In genomic region chr6:53171605-53172467, GRCh38 we compare ENCODE assay signal across 9 cellular contexts. TPM values are rescaled to one million over a fixed set of nuclear protein-coding genes. Genes with fewer than 3 reads are reported as not detected.
DNase-seq lines count a peak whose midpoint lies in the region; ATAC-seq, FAIRE-seq and TF ChIP-seq lines count a peak whose summit lies in the region.
"Had no signal": no experiment of that assay in that cellular context is flagged by ENCODE, and none has a peak within 500 bp of the region (broad histone marks: within the 10 kb centered on the region; RNA-seq: fewer than 3 reads in every experiment).

No MANE protein-coding gene starts in this region.

- peak; percentile 100 for TF ChIP-seq CTCF in C4-2B (conservative IDR thresholded peaks at IDR 0.05)
- peak in 2 of 3 donors; percentile 98 to 100 for TF ChIP-seq CTCF in lower leg skin (IDR thresholded peaks at IDR 0.05)

- peak; percentile 90 for ATAC-seq in HG03432 (IDR thresholded peaks at IDR 0.05; ENCODE audit: unreplicated experiment)

- H3K27ac ChIP-seq in C4-2B, result peak overlapping the region; percentile 57

- peak; percentile 91 for FAIRE-seq in GM19239 (lab: Jason Lieb, UNC)
- FAIRE-seq: TTC549 had no signal

- H3K4me3 ChIP-seq in lower leg skin (ENCODE audit: low read depth, poor library complexity, severe bottlenecking), result no peak overlapping the region

- intact Hi-C loops in lower leg skin (cut with DNase I; ENCODE audit: low total_unique reads), result loop anchor here (5.0 kb wide), 1 partner anchor 265 kb away; no protein-coding TSS in a partner anchor

- TF ChIP-seq POLR2A in lower leg skin (IDR thresholded peaks at IDR 0.05), result no peak

- 54 to 55% methylated on average over 20 of the region's 20 CpGs for WGBS in lower leg skin, 2 donors

- peak; percentile 60 for DNase-seq in GM19239 (ENCODE audit: insufficient read length, low spot score)
- peak; percentile 88 for DNase-seq in NCI-H748 (lab: John Stamatoyannopoulos, UW; ENCODE audit: unreplicated experiment)
- DNase-seq in activated CD4-positive, alpha-beta T cell treated with anti-CD3 and anti-CD28 coated beads, Interleukin-2, amount 50 U/mL, for 24 hours (ENCODE audit: low read depth in 1 of 2, low spot score in 1 of 2), result peak; percentile 88 to 91
- peak; percentile 65 to 78 for DNase-seq in dermis microvascular lymphatic vessel endothelial cell (ENCODE audit: low read depth in 2 of 2)
- DNase-seq in lower leg skin (ENCODE audit: low spot score in 2 of 2), result peak; percentile 80 to 97
- DNase-seq in stimulated activated CD8-positive, alpha-beta memory T cell treated with anti-CD3 and anti-CD28 coated beads, Interleukin-12 subunit alpha, Interleukin-12 subunit beta, amount 100 ng/mL, for 1 hour (ENCODE audit: low read depth), result peak; percentile 86

RNA-seq across cellular contexts. Expression of gene GCM1, which starts 23.2 kb away (rescaled TPM):
- under 0.01 TPM in 2 replicates for total RNA-seq in dermis microvascular lymphatic vessel endothelial cell
- not detected for total RNA-seq in lower leg skin
